Comparison of ENCODE assay signal across 8 cellular contexts in the genomic region with DNA sequence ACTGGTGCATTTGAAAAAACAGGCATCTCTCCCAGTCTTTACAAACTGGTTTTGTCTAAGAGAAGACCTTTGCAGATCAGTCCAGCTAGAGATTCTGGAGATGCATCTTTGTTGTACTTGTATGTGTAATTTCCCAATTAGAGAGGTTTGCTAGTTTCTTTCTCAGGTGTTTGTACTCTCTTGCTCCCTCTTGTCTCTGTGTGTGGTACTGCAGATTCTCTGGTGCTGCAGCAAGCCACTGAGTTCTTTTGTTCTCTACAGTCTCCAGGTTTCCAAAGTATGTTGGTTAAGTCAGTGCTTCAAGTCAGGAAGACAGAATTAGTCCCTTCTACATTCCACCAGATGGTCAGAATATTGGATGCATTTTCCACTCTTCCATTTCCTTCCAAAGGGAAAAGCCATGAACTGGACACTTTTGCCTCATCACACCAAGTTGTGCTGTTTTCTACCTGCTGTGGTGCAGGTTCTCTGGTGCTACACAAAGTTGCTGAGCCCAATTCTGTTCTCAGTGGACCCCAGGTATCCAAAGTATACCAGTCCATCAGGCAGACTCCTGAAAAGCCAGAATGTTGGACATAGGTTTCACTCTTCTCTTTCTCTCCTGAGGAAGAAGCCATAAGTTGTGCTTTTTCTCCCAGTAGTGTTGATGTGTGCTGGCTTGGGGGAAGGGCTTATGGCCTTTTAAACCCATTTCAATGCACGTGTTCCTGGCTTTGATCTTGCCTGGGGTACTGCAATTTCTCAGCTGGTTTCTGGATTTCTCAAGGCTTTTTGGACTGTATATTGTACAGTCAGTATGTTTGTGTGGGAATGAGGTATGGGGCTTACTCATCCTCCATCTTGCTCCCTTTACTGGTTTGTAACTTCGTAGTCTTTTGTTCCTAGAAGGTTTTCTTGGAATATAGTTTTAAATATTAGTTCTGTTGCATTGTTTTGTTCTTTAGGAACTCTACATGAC. TPM values are rescaled to one million over a fixed set of nuclear protein-coding genes. Genes with fewer than 3 reads are reported as not detected.
A peak's percentile ranks its signal among the peaks of the same experiment; 100 is the strongest.
DNase-seq lines count a peak whose midpoint lies in the region; ATAC-seq, FAIRE-seq and TF ChIP-seq lines count a peak whose summit lies in the region.

No MANE protein-coding gene starts in this region.

- peaks cover 3% of the 10 kb centered on the region for H3K79me1 ChIP-seq in mesenchymal stem cell (replicated peaks; ENCODE audit: low read length, poor library complexity, severe bottlenecking)

- H4K20me1 ChIP-seq in astrocyte (ENCODE audit: insufficient read depth, low read length), result peaks cover 82% of the 10 kb centered on the region

- no peak overlapping the region for H4K91ac ChIP-seq in mesenchymal stem cell (ENCODE audit: low read length)

- no peaks in the 10 kb centered on the region for H3K27me3 ChIP-seq in CD8-positive, alpha-beta T cell (ENCODE audit: insufficient read depth, low read length)
- no peaks in the 10 kb centered on the region for H3K27me3 ChIP-seq in astrocyte (ENCODE audit: insufficient read depth, low read length)
- no peaks in the 10 kb centered on the region for H3K27me3 ChIP-seq in mesenchymal stem cell (ENCODE audit: control insufficient read depth in 1 of 2, insufficient read depth in 1 of 2, low read length in 2 of 2)
- H3K27me3 ChIP-seq in ascending aorta, result no peaks in the 10 kb centered on the region

- H2AFZ ChIP-seq in astrocyte (ENCODE audit: low read depth, low read length), result no peak overlapping the region
- no peak overlapping the region for H2AFZ ChIP-seq in mesenchymal stem cell (ENCODE audit: low read depth, low read length)

- H2BK120ac ChIP-seq in mesenchymal stem cell (ENCODE audit: low read depth, low read length), result no peak overlapping the region

- no peak overlapping the region for H2AK5ac ChIP-seq in mesenchymal stem cell (ENCODE audit: low read length, severe bottlenecking)

- H4K8ac ChIP-seq in mesenchymal stem cell (ENCODE audit: low read length), result no peak overlapping the region

- H2BK5ac ChIP-seq in mesenchymal stem cell (ENCODE audit: low read depth, low read length, poor library complexity, severe bottlenecking), result no peak overlapping the region

- no peak overlapping the region for H3K14ac ChIP-seq in mesenchymal stem cell (ENCODE audit: low read length in 2 of 2)

- no peak overlapping the region for H3K23ac ChIP-seq in mesenchymal stem cell (ENCODE audit: low read length in 2 of 2)

- POLR2A ChIA-PET in CD8-positive, alpha-beta T cell (lab: Charles Lee), result interaction anchor here (1.0 kb wide), 1 partner anchor 29 kb away, joined by 3 read pairs; no protein-coding TSS in a partner anchor

- H3K4me3 Mint-ChIP-seq in CD8-positive, alpha-beta T cell, result peak overlapping the region; percentile 23
- no peak overlapping the region for H3K4me3 Mint-ChIP-seq in astrocyte (ENCODE audit: unreplicated experiment)

- TF ChIP-seq CTCF in CD8-positive, alpha-beta T cell (IDR thresholded peaks at IDR 0.05), result peak; percentile 78
- peak; percentile 39 for TF ChIP-seq CTCF in astrocyte (IDR thresholded peaks at IDR 0.05; ENCODE audit: insufficient read depth, low read depth, low read length)
- TF ChIP-seq CTCF in ascending aorta (IDR thresholded peaks at IDR 0.05), result no peak

- no peaks in the 10 kb centered on the region for H3K27me3 Mint-ChIP-seq in CD8-positive, alpha-beta T cell (ENCODE audit: low read depth)
- H3K27me3 Mint-ChIP-seq in astrocyte (ENCODE audit: low read depth, unreplicated experiment), result no peaks in the 10 kb centered on the region

- DNase-seq in CD8-positive, alpha-beta T cell, result peak in 2 of 7 experiments; percentile 4 to 23
- DNase-seq in GM19239 (ENCODE audit: insufficient read length, low spot score) (peak; percentile 16), NCI-H82 (lab: John Stamatoyannopoulos, UW) (peak; percentile 38), astrocyte (ENCODE audit: low read depth) (no peak), mesenchymal stem cell (peak; percentile 73), ascending aorta (ENCODE audit: low spot score in 2 of 2) (no peak), DMS79 treated with DMSO at 0.1 percent for 48 hours (lab: John Stamatoyannopoulos, UW) (no peak), head of caudate nucleus (no peak)

- 25% methylated on average over 1 of the region's 2 CpGs for WGBS in mesenchymal stem cell

- peaks cover 18% of the 10 kb centered on the region for H3K36me3 Mint-ChIP-seq in CD8-positive, alpha-beta T cell
- no peaks in the 10 kb centered on the region for H3K36me3 Mint-ChIP-seq in astrocyte (ENCODE audit: low read depth, unreplicated experiment)

- H3K4me1 Mint-ChIP-seq in CD8-positive, alpha-beta T cell (ENCODE audit: low read depth), result peaks cover 78% of the 10 kb centered on the region
- peaks cover 26% of the 10 kb centered on the region for H3K4me1 Mint-ChIP-seq in astrocyte (ENCODE audit: low read depth, unreplicated experiment)

- ATAC-seq in CD8-positive, alpha-beta T cell, result peak; percentile 93

- H3K27ac Mint-ChIP-seq in CD8-positive, alpha-beta T cell, result peak overlapping the region; percentile 45
- no peak overlapping the region for H3K27ac Mint-ChIP-seq in astrocyte (ENCODE audit: unreplicated experiment)

- no peak overlapping the region for H2BK15ac ChIP-seq in mesenchymal stem cell (ENCODE audit: low read depth, poor library complexity, severe bottlenecking)

- H3K9me3 ChIP-seq in CD8-positive, alpha-beta T cell (ENCODE audit: low read length), result no peaks in the 10 kb centered on the region
- no peaks in the 10 kb centered on the region for H3K9me3 ChIP-seq in astrocyte (ENCODE audit: insufficient read depth, low read depth, low read length)
- H3K9me3 ChIP-seq in mesenchymal stem cell (ENCODE audit: control insufficient read depth, low read length), result no peaks in the 10 kb centered on the region
- peaks cover 0 to 7% of the 10 kb centered on the region in 2 donors for H3K9me3 ChIP-seq in ascending aorta

- intact Hi-C loops in CD8-positive, alpha-beta T cell (cut with DNase I, micrococcal nuclease), result no loop called here
- intact Hi-C loops in ascending aorta (cut with DNase I) (no loop called here), head of caudate nucleus (cut with DNase I) (no loop called here)

- peak overlapping the region in 1 of 2 experiments; percentile 41 for H3K18ac ChIP-seq in mesenchymal stem cell (ENCODE audit: low read depth in 1 of 2, low read length in 2 of 2)

- peaks cover 32% of the 10 kb centered on the region for H3K4me1 ChIP-seq in CD8-positive, alpha-beta T cell (ENCODE audit: insufficient read depth, low read length)
- H3K4me1 ChIP-seq in astrocyte (ENCODE audit: insufficient read depth, low read length) (peaks cover 6% of the 10 kb centered on the region), mesenchymal stem cell (ENCODE audit: control insufficient read depth, insufficient read depth, low read depth, low read length) (peaks cover 3% of the 10 kb centered on the region), ascending aorta (peaks cover 4 to 20% of the 10 kb centered on the region in 2 donors)

- no peaks in the 10 kb centered on the region for H3K36me3 ChIP-seq in CD8-positive, alpha-beta T cell (ENCODE audit: insufficient read depth, low read length)
- H3K36me3 ChIP-seq in astrocyte (ENCODE audit: insufficient read depth, low read length), result no peaks in the 10 kb centered on the region
- H3K36me3 ChIP-seq in mesenchymal stem cell (ENCODE audit: control insufficient read depth in 1 of 2, insufficient read depth in 2 of 2, low read depth in 1 of 2, low read length in 2 of 2), result peaks cover 0 to 3% of the 10 kb centered on the region in 2 experiments
- H3K36me3 ChIP-seq in ascending aorta, result no peaks in the 10 kb centered on the region

- H3K4me2 ChIP-seq in astrocyte (ENCODE audit: low read length) (no peak overlapping the region), mesenchymal stem cell (ENCODE audit: low read length, poor library complexity, severe bottlenecking) (no peak overlapping the region)

- no peak overlapping the region for H3K27ac ChIP-seq in CD8-positive, alpha-beta T cell (ENCODE audit: low read depth, low read length)
- H3K27ac ChIP-seq in astrocyte (ENCODE audit: low read depth, low read length) (no peak overlapping the region), mesenchymal stem cell (ENCODE audit: low read length, poor library complexity, severe bottlenecking) (no peak overlapping the region), ascending aorta (no peak overlapping the region)

- peaks cover 95% of the 10 kb centered on the region for H3K79me2 ChIP-seq in astrocyte (ENCODE audit: insufficient read depth, low read length)

- H3K9ac ChIP-seq in astrocyte (ENCODE audit: low read length) (no peak overlapping the region), mesenchymal stem cell (ENCODE audit: low read length) (no peak overlapping the region)

- CTCF ChIA-PET in CD8-positive, alpha-beta T cell (lab: Charles Lee), result interaction anchor here (0.9 kb wide), 1 partner anchor 14 kb away, joined by 3 read pairs; no protein-coding TSS in a partner anchor

- FAIRE-seq in GM19239 (lab: Jason Lieb, UNC) (peak; percentile 78), astrocyte (lab: Jason Lieb, UNC) (no peak)

- no peak overlapping the region for H2BK12ac ChIP-seq in mesenchymal stem cell (ENCODE audit: low read length in 2 of 2)

- H3K9me3 Mint-ChIP-seq in CD8-positive, alpha-beta T cell, result peaks cover 10% of the 10 kb centered on the region
- peaks cover 2% of the 10 kb centered on the region for H3K9me3 Mint-ChIP-seq in astrocyte (ENCODE audit: unreplicated experiment)

- no peak overlapping the region for H3K4me3 ChIP-seq in CD8-positive, alpha-beta T cell (ENCODE audit: low read depth, low read length)
- H3K4me3 ChIP-seq in astrocyte (ENCODE audit: insufficient read depth, low read depth, low read length) (no peak overlapping the region), mesenchymal stem cell (ENCODE audit: insufficient read depth in 1 of 2, low read depth in 1 of 2, low read length in 2 of 2) (no peak overlapping the region), ascending aorta (no peak overlapping the region)

- no peak overlapping the region for H3K4ac ChIP-seq in mesenchymal stem cell (ENCODE audit: low read depth in 1 of 2, low read length in 2 of 2)

RNA-seq across cellular contexts. Expression of a gene that starts 29.8 kb away (rescaled TPM):
- total RNA-seq in CD8-positive, alpha-beta T cell, result 10 to 100 TPM; 94.2 to 98.3 TPM
- 22.8 and 24.8 TPM in 2 replicates for total RNA-seq in astrocyte
- 16.0 TPM for polyA plus RNA-seq in mesenchymal stem cell (2013, experiment 1 of 2)
- polyA plus RNA-seq in mesenchymal stem cell (2013, experiment 2 of 2), result 15.8 TPM
- total RNA-seq in ascending aorta, result 6.5 TPM

Comparison
In these comparisons a context has a peak if more than half of its experiments do, and no peak if none do; other contexts are left out.
1. DNase-seq: peak in GM19239 (single experiment), NCI-H82 (single experiment) and mesenchymal stem cell (single experiment); none in astrocyte (single experiment), ascending aorta (0 of 2), DMS79 treated with DMSO at 0.1 percent for 48 hours (single experiment) and head of caudate nucleus (0 of 42).
2. CTCF ChIP-seq: peak in CD8-positive, alpha-beta T cell (single experiment) and astrocyte (single experiment); none in ascending aorta (0 of 3).